11 cellular contexts compared by ENCODE assay signal in genomic region chr11:128628343-128628673, GRCh38. TPM values are rescaled to one million over a fixed set of nuclear protein-coding genes. Genes with fewer than 3 reads are reported as not detected.
DNase-seq lines count a peak whose midpoint lies in the region; ATAC-seq and TF ChIP-seq lines count a peak whose summit lies in the region.
"Had no signal": no experiment of that assay in that cellular context is flagged by ENCODE, and none has a peak within 500 bp of the region (broad histone marks: within the 10 kb centered on the region; RNA-seq: fewer than 3 reads in every experiment).

No MANE protein-coding gene starts in this region.

- peaks cover 83 to 90% of the 10 kb centered on the region in 2 donors for H3K4me1 Mint-ChIP-seq in immature natural killer cell

- ATAC-seq in GM19452 (IDR thresholded peaks at IDR 0.05; ENCODE audit: unreplicated experiment) (peak; percentile 36), HG03378 (IDR thresholded peaks at IDR 0.05; ENCODE audit: unreplicated experiment) (peak; percentile 33), GM18519 (IDR thresholded peaks at IDR 0.05; ENCODE audit: low FRiP score, unreplicated experiment) (no peak)

- peaks cover 0 to 3% (median 0%) of the 10 kb centered on the region in 3 donors for H3K36me3 Mint-ChIP-seq in immature natural killer cell

- H3K4me3 ChIP-seq in PC-9, result no peak overlapping the region
- H3K4me3 ChIP-seq: tibial nerve had no signal

- H3K27ac Mint-ChIP-seq in immature natural killer cell, result peak overlapping the region; percentile 93 to 99 (median 95)

- H3K9me2 ChIP-seq in PC-9 (ENCODE audit: insufficient read depth), result no peaks in the 10 kb centered on the region

- H3K36me3 ChIP-seq in PC-9 (ENCODE audit: low read depth), result no peaks in the 10 kb centered on the region
- H3K36me3 ChIP-seq: tibial nerve had no signal

- peak overlapping the region; percentile 55 to 78 (median 73) for H3K4me3 Mint-ChIP-seq in immature natural killer cell

- no TSS peak for BruUV-seq in PC-9 (replicated peaks; lab: Mats Ljungman, UMichigan)

- POLR2A ChIA-PET in GM10248 (lab: Yijun Ruan, JAX) (no interaction called here), PC-9 (lab: Charles Lee; ENCODE audit: unreplicated experiment) (no interaction called here)

- TF ChIP-seq CTCF in GM10248 (IDR thresholded peaks at IDR 0.05; ENCODE audit: control extremely low read depth, extremely low read depth, low read depth, missing control alignments) (no peak), PC-9 (conservative IDR thresholded peaks at IDR 0.05) (no peak)

- H3K4me1 ChIP-seq in PC-9 (replicated peaks; ENCODE audit: insufficient read depth), result peaks cover 23% of the 10 kb centered on the region

- no peak overlapping the region for H3K4me2 ChIP-seq in PC-9

- intact Hi-C loops in PC-9 (cut with micrococcal nuclease; ENCODE audit: unreplicated experiment), result no loop called here

- H3K9me3 ChIP-seq in PC-9 (ENCODE audit: insufficient read depth, low read depth), result no peaks in the 10 kb centered on the region
- H3K9me3 ChIP-seq: tibial nerve had no signal

- H3K27me3 ChIP-seq in PC-9 (ENCODE audit: insufficient read depth, low read depth), result no peaks in the 10 kb centered on the region
- H3K27me3 ChIP-seq: tibial nerve had no signal

- no peak overlapping the region for H2AFZ ChIP-seq in PC-9

- H3K27me3 Mint-ChIP-seq in immature natural killer cell (ENCODE audit: low read depth in 3 of 3), result peaks cover 4 to 28% (median 10%) of the 10 kb centered on the region in 3 donors

- no peaks in the 10 kb centered on the region for H4K20me1 ChIP-seq in PC-9 (ENCODE audit: insufficient read depth)

- no peak overlapping the region for H3K27ac ChIP-seq in PC-9

- no peaks in the 10 kb centered on the region; the same call in 1 of the 2 replicates for H3F3A ChIP-seq in PC-9 (ENCODE audit: insufficient read depth, low read depth)

- H3K9me3 Mint-ChIP-seq in immature natural killer cell, result no peaks in the 10 kb centered on the region

- DNase-seq in GM10248 (ENCODE audit: extremely low spot score), result peak; percentile 26
- DNase-seq in immature natural killer cell, result peak; percentile 46 to 66 (median 54)
- no peak for DNase-seq in NCI-H2196 (lab: John Stamatoyannopoulos, UW; ENCODE audit: unreplicated experiment)
- no peak for DNase-seq in PC-9
- DNase-seq in NCI-H2107 treated with DMSO at 0.1 percent for 48 hours (lab: John Stamatoyannopoulos, UW; ENCODE audit: unreplicated experiment), result no peak
- DNase-seq: MM.1S, NCI-H82 had no signal

- H3K79me2 ChIP-seq in PC-9 (ENCODE audit: low read depth), result no peaks in the 10 kb centered on the region

- CTCF ChIA-PET in GM10248 (lab: Yijun Ruan, JAX), result interaction anchor here (0.7 to 7.2 kb wide), 17 partner anchors 8 to 471 kb away, joined by 3 to 87 read pairs (median 3); no protein-coding TSS in a partner anchor
- CTCF ChIA-PET in PC-9 (lab: Charles Lee), result interaction anchor here (0.6 to 0.8 kb wide), 2 partner anchors 22 to 141 kb away, joined by 3 to 5 read pairs; no protein-coding TSS in a partner anchor

RNA-seq across cellular contexts. Expression of gene ETS1, which starts 41.0 kb away (rescaled TPM):
- 100 to 1,000 TPM; 264 to 329 (median 284) TPM for polyA plus RNA-seq in immature natural killer cell
- 18.9 and 23.3 TPM in 2 replicates for total RNA-seq in PC-9 (2021)

Comparison
In these comparisons a context has a peak if more than half of its experiments do, and no peak if none do; other contexts are left out.
1. DNase-seq: peak in GM10248 (single experiment) and immature natural killer cell (3 of 3); none in NCI-H2196 (single experiment), PC-9 (0 of 2) and NCI-H2107 treated with DMSO at 0.1 percent for 48 hours (single experiment).